Comparison of ENCODE assay signal across 15 cellular contexts in genomic region chr9:119278138-119278537, GRCh38.
A peak's percentile ranks its signal among the peaks of the same experiment; 100 is the strongest.
DNase-seq lines count a peak whose midpoint lies in the region; ATAC-seq, FAIRE-seq and TF ChIP-seq lines count a peak whose summit lies in the region.
"Had no signal": no experiment of that assay in that cellular context is flagged by ENCODE, and none has a peak within 500 bp of the region (broad histone marks: within the 10 kb centered on the region; RNA-seq: fewer than 3 reads in every experiment).

No MANE protein-coding gene starts in this region.

- no peak overlapping the region for H3K14ac ChIP-seq in H1 (ENCODE audit: insufficient read length)

- no peak for TF ChIP-seq EP300 in H1 (IDR thresholded peaks at IDR 0.05; ENCODE audit: borderline replicate concordance in 1 of 2, low read depth in 2 of 2, low read length in 2 of 2)

- no peak for TF ChIP-seq RAD21 in H1 (IDR thresholded peaks at IDR 0.05 in 1 of 2, conservative IDR thresholded peaks at IDR 0.05 in 1 of 2; ENCODE audit: low read depth in 2 of 2, low read length in 2 of 2)

- CTCF ChIA-PET in H1 (lab: Charles Lee; ENCODE audit: partially characterized antibody) = interaction anchor here (1.4 kb wide), 1 partner anchor 14 kb away, joined by 3 read pairs; no protein-coding TSS in a partner anchor
- CTCF ChIA-PET in CD4-positive, alpha-beta memory T cell (lab: Charles Lee; ENCODE audit: partially characterized antibody) = no interaction called here

- no peak overlapping the region for H2BK20ac ChIP-seq in H1 (ENCODE audit: low read length)

- 88% methylated on average over 4 of the region's 4 CpGs; no CpG with 5 or more reads in 1 of the 2 experiments for WGBS in H1 (ENCODE audit: extremely low coverage in 1 of 2, insufficient coverage in 1 of 2, insufficient read length in 1 of 2, insufficient replicate concordance in 2 of 2, low coverage in 1 of 2, low lambda C conversion rate in 2 of 2, missing lambda C conversion rate in 1 of 2), 2 experiments

- H3K27me3 ChIP-seq in H1 (replicated peaks in 1 of 4; ENCODE audit: control insufficient read depth in 3 of 4, extremely low read depth in 1 of 4, insufficient read depth in 3 of 4, low read length in 3 of 4) (no peaks in the 10 kb centered on the region), left lung (peaks cover 0 to 14% of the 10 kb centered on the region in 2 donors)
- H3K27me3 ChIP-seq in CD4-positive, alpha-beta memory T cell (ENCODE audit: insufficient read depth, low read length) = no peaks in the 10 kb centered on the region
- H3K27me3 ChIP-seq: BLaER1 had no signal

- H3K4me2 ChIP-seq in H1 (ENCODE audit: insufficient read depth in 1 of 2, low read depth in 2 of 2, low read length in 2 of 2) = no peak overlapping the region
- H3K4me2 ChIP-seq: BLaER1 had no signal

- H4K20me1 ChIP-seq in H1 (replicated peaks in 1 of 2; ENCODE audit: control insufficient read depth in 1 of 2, insufficient read depth in 2 of 2, low read length in 2 of 2) = no peaks in the 10 kb centered on the region
- H4K20me1 ChIP-seq: BLaER1 had no signal

- intact Hi-C loops in CD4-positive, alpha-beta memory T cell (cut with micrococcal nuclease) = no loop called here
- intact Hi-C loops in left lung (cut with DNase I) = no loop called here

- TF ChIP-seq CTCF in H1 (IDR thresholded peaks at IDR 0.05; ENCODE audit: control extremely low read depth in 1 of 3, insufficient read depth in 1 of 3, low read depth in 1 of 3, low read length in 3 of 3) (no peak), nephron progenitor cell (IDR thresholded peaks at IDR 0.05) (no peak), left lung (IDR thresholded peaks at IDR 0.05) (no peak)

- peaks cover 14% of the 10 kb centered on the region for H3K27me3 Mint-ChIP-seq in nephron progenitor cell (ENCODE audit: low read depth, poor library complexity)
- H3K27me3 Mint-ChIP-seq in CD4-positive, alpha-beta memory T cell = peaks cover 0 to 3% of the 10 kb centered on the region in 2 donors

- H4K91ac ChIP-seq in H1 (replicated peaks; ENCODE audit: insufficient read length, low read length) = no peak overlapping the region

- no peak for FAIRE-seq in H1 (lab: Jason Lieb, UNC)
- FAIRE-seq: GM12892, H54 had no signal

- H3K56ac ChIP-seq in H1 (replicated peaks; ENCODE audit: insufficient read length, low read depth, low read length) = no peak overlapping the region

- ATAC-seq in GM19328 (IDR thresholded peaks at IDR 0.05; ENCODE audit: unreplicated experiment) (no peak), left lung (no peak)

- H3K27ac Mint-ChIP-seq in nephron progenitor cell = peak overlapping the region; percentile 81
- no peak overlapping the region for H3K27ac Mint-ChIP-seq in CD4-positive, alpha-beta memory T cell

- H3K79me1 ChIP-seq in H1 (ENCODE audit: low read depth, low read length) = no peaks in the 10 kb centered on the region; the same call in 1 of the 2 replicates

- peak overlapping the region; percentile 9; the same call in 1 of the 2 replicates for H3K18ac ChIP-seq in H1 (ENCODE audit: extremely low read depth, low read length)

- H3K4me3 ChIP-seq in H1 (ENCODE audit: extremely low read depth in 1 of 4, insufficient read depth in 2 of 4, low read depth in 3 of 4, low read length in 4 of 4) (no peak overlapping the region), left lung (no peak overlapping the region)
- H3K4me3 ChIP-seq in CD4-positive, alpha-beta memory T cell (ENCODE audit: low read length in 2 of 2) = no peak overlapping the region
- H3K4me3 ChIP-seq: BLaER1 had no signal

- H3K23me2 ChIP-seq in H1 (ENCODE audit: low read depth, low read length) = peaks cover 3% of the 10 kb centered on the region; the same call in 1 of the 2 replicates

- no peak overlapping the region for H3K4ac ChIP-seq in H1 (replicated peaks; ENCODE audit: insufficient read length, low read depth, low read length)

- H3K9me3 Mint-ChIP-seq in nephron progenitor cell = no peaks in the 10 kb centered on the region
- peaks cover 0 to 10% (median 3%) of the 10 kb centered on the region in 8 donors for H3K9me3 Mint-ChIP-seq in CD4-positive, alpha-beta memory T cell

- no peak overlapping the region for H2BK120ac ChIP-seq in H1 (replicated peaks; ENCODE audit: low read depth, low read length)

- POLR2A ChIA-PET in H1 (lab: Charles Lee; ENCODE audit: partially characterized antibody) = no interaction called here
- POLR2A ChIA-PET in CD4-positive, alpha-beta memory T cell (lab: Charles Lee; ENCODE audit: partially characterized antibody) = no interaction called here

- no peak for TF ChIP-seq POLR2A in H1 (IDR thresholded peaks at IDR 0.05; ENCODE audit: control extremely low read depth in 1 of 2, low read depth in 2 of 2, low read length in 2 of 2)

- no peak overlapping the region for H3K4me3 Mint-ChIP-seq in nephron progenitor cell
- no peak overlapping the region for H3K4me3 Mint-ChIP-seq in CD4-positive, alpha-beta memory T cell

- H2BK5ac ChIP-seq in H1 (ENCODE audit: low read depth, low read length) = no peak overlapping the region

- H3K27ac ChIP-seq in H1 (ENCODE audit: low read depth, low read length) (no peak overlapping the region), left lung (no peak overlapping the region)
- no peak overlapping the region for H3K27ac ChIP-seq in CD4-positive, alpha-beta memory T cell (ENCODE audit: low read depth, low read length)
- H3K27ac ChIP-seq: BLaER1 had no signal

- no peak overlapping the region for H2BK15ac ChIP-seq in H1 (ENCODE audit: low read length)

- H3K4me1 ChIP-seq in H1 (replicated peaks in 1 of 4; ENCODE audit: control insufficient read depth in 3 of 4, insufficient read depth in 4 of 4, low read length in 3 of 4) = peaks cover 0 to 20% (median 15%) of the 10 kb centered on the region in 4 experiments; a peak in 4 of 7 replicates
- no peaks in the 10 kb centered on the region for H3K4me1 ChIP-seq in CD4-positive, alpha-beta memory T cell (ENCODE audit: insufficient read depth, low read length)
- no peaks in the 10 kb centered on the region for H3K4me1 ChIP-seq in left lung

- peaks cover 35% of the 10 kb centered on the region for H3K4me1 Mint-ChIP-seq in nephron progenitor cell
- no peaks in the 10 kb centered on the region for H3K4me1 Mint-ChIP-seq in CD4-positive, alpha-beta memory T cell

- H3K9me3 ChIP-seq in H1 (ENCODE audit: insufficient read depth in 2 of 2, low read depth in 1 of 2, low read length in 1 of 2) (no peaks in the 10 kb centered on the region), left lung (no peaks in the 10 kb centered on the region)
- H3K9me3 ChIP-seq in CD4-positive, alpha-beta memory T cell (ENCODE audit: control insufficient read depth in 1 of 2, low read length in 2 of 2) = no peaks in the 10 kb centered on the region
- H3K9me3 ChIP-seq: BLaER1 had no signal

- H2AFZ ChIP-seq in H1 (ENCODE audit: low read length) = no peak overlapping the region

- H3K23ac ChIP-seq in H1 (ENCODE audit: insufficient read length) = no peak overlapping the region

- H3K79me2 ChIP-seq in H1 (ENCODE audit: control insufficient read depth in 1 of 2, insufficient read depth in 2 of 2, low read length in 2 of 2) = peaks cover 0 to 9% of the 10 kb centered on the region in 2 experiments; a peak in 1 of 4 replicates

- no peaks in the 10 kb centered on the region for H3K36me3 Mint-ChIP-seq in nephron progenitor cell (ENCODE audit: low read depth)
- no peaks in the 10 kb centered on the region for H3K36me3 Mint-ChIP-seq in CD4-positive, alpha-beta memory T cell

- H3K9ac ChIP-seq in H1 (replicated peaks in 1 of 4; ENCODE audit: extremely low read depth in 1 of 4, low read depth in 3 of 4, low read length in 3 of 4) = no peak overlapping the region
- H3K9ac ChIP-seq: BLaER1 had no signal

- H3K36me3 ChIP-seq in H1 (ENCODE audit: control insufficient read depth in 2 of 4, insufficient read depth in 4 of 4, low read length in 3 of 4) = no peaks in the 10 kb centered on the region
- no peaks in the 10 kb centered on the region for H3K36me3 ChIP-seq in CD4-positive, alpha-beta memory T cell (ENCODE audit: insufficient read depth, low read length)
- H3K36me3 ChIP-seq in left lung = no peaks in the 10 kb centered on the region
- H3K36me3 ChIP-seq: BLaER1 had no signal

- DNase-seq in COR-L47 (lab: John Stamatoyannopoulos, UW) = peak; percentile 14
- DNase-seq in NCI-H2081 treated with DMSO at 0.1 percent for 48 hours (lab: John Stamatoyannopoulos, UW) = peak; percentile 68
- DNase-seq in H1 (ENCODE audit: low read depth in 1 of 2, low spot score in 2 of 2) = no peak
- DNase-seq in nephron progenitor cell = no peak
- DNase-seq in CD4-positive, alpha-beta memory T cell = no peak
- DNase-seq in left lung = no peak
- no peak for DNase-seq in AG08396 (ENCODE audit: low spot score)
- DNase-seq: DMS 273 treated with DMSO at 0.1 percent for 48 hours, KBM-7, NCI-H146, NCI-H524 had no signal

- no peak overlapping the region; the same call in 1 of the 2 replicates for H2AK5ac ChIP-seq in H1 (ENCODE audit: low read depth, low read length)

- no peak overlapping the region for H2BK12ac ChIP-seq in H1 (ENCODE audit: low read depth, low read length)

- H4K8ac ChIP-seq in H1 (ENCODE audit: extremely low read depth, insufficient read depth, low read length) = no peak overlapping the region

- no peak overlapping the region for H4K5ac ChIP-seq in H1 (ENCODE audit: insufficient read length, low read depth, low read length)

TF ChIP-seq in H1, 55 proteins besides CTCF, POLR2A, EP300 and RAD21 (continues in another document):
- no peak for TF ChIP-seq TCF12 (IDR thresholded peaks at IDR 0.05; ENCODE audit: low read depth, low read length)
- TF ChIP-seq CEBPB (IDR thresholded peaks at IDR 0.05; ENCODE audit: low read depth, low read length) = no peak
- no peak for TF ChIP-seq NRF1 (IDR thresholded peaks at IDR 0.05; ENCODE audit: low read depth, low read length)
- TF ChIP-seq USF2 (IDR thresholded peaks at IDR 0.05; ENCODE audit: low read length) = no peak
- TF ChIP-seq SRF (IDR thresholded peaks at IDR 0.05; ENCODE audit: low read depth, low read length) = no peak
- TF ChIP-seq POLR2AphosphoS5 (IDR thresholded peaks at IDR 0.05; ENCODE audit: low read depth, low read length) = no peak
- TF ChIP-seq SIN3A (conservative IDR thresholded peaks at IDR 0.05 in 1 of 2, IDR thresholded peaks at IDR 0.05 in 1 of 2; ENCODE audit: low read depth in 1 of 2, low read length in 2 of 2) = no peak
- TF ChIP-seq SAP30 (IDR thresholded peaks at IDR 0.05; ENCODE audit: insufficient read depth, insufficient replicate concordance, low read length) = no peak
- TF ChIP-seq CREB1 (IDR thresholded peaks at IDR 0.05) = no peak
- TF ChIP-seq JUN (IDR thresholded peaks at IDR 0.05; ENCODE audit: low read depth, low read length) = no peak
- TF ChIP-seq RFX5 (IDR thresholded peaks at IDR 0.05; ENCODE audit: borderline replicate concordance, low read depth, low read length) = no peak
- no peak for TF ChIP-seq ASH2L (IDR thresholded peaks at IDR 0.05; ENCODE audit: low read length)

Comparison
In these comparisons a context has a peak if more than half of its experiments do, and no peak if none do; other contexts are left out.
1. DNase-seq: peak in COR-L47 (single experiment) and NCI-H2081 treated with DMSO at 0.1 percent for 48 hours (single experiment); none in H1 (0 of 2), nephron progenitor cell (single experiment), CD4-positive, alpha-beta memory T cell (0 of 5), left lung (0 of 2) and AG08396 (single experiment).